ENCODE assay signal across 13 cellular contexts in the genomic region with DNA sequence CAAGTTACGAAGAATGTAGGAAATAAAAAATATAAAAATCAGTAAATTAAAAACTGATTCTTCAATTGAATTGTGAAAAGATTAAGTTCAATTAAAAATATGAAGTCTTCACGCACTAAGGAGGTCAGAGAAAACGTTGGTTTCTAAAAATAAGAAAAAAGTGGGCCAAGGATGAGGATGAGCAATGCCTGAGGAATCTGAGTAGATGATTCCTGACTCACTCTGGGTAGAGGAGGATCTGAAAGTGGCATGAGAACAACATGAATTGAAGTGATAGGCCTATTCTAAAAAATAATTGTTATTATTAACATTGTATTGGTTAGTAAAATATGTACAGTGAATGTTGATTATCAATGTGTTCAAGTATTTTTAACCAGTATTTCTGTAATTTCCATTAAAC.
A peak's percentile ranks its signal among the peaks of the same experiment; 100 is the strongest.
DNase-seq lines count a peak whose midpoint lies in the region; ATAC-seq and TF ChIP-seq lines count a peak whose summit lies in the region.
"Had no signal": no experiment of that assay in that cellular context is flagged by ENCODE, and none has a peak within 500 bp of the region (broad histone marks: within the 10 kb centered on the region; RNA-seq: fewer than 3 reads in every experiment).

No MANE protein-coding gene starts in this region.

- no peak overlapping the region for H3K4me3 ChIP-seq in coronary artery
- no peak overlapping the region for H3K4me3 ChIP-seq in osteoblast (ENCODE audit: insufficient read depth, low read length)
- H3K4me3 ChIP-seq: SJSA1, smooth muscle cell had no signal

- CTCF ChIA-PET in activated CD8-positive, alpha-beta T cell treated with anti-CD3 and anti-CD28 coated beads, Interleukin-2, amount 10 ng/mL, durations not matched to agents 7 days and 5 days (lab: Charles Lee), result no interaction called here

- DNase-seq in AG20443 (ENCODE audit: low spot score) (peak; percentile 59), M059J (ENCODE audit: low read depth) (peak; percentile 73), caudate nucleus (lab: John Stamatoyannopoulos, UW) (no peak), kidney glomerular epithelial cell (lab: John Stamatoyannopoulos, UW) (peak; percentile 50), HUDEP-2 (lab: John Stamatoyannopoulos, UW; ENCODE audit: unreplicated experiment in 76 of 76) (no peak), coronary artery (ENCODE audit: low spot score) (no peak), osteoblast (ENCODE audit: insufficient read length, low spot score, missing footprints) (no peak)
- DNase-seq in activated CD8-positive, alpha-beta T cell treated with anti-CD3 and anti-CD28 coated beads, Interleukin-2, amount 10 ng/mL, durations not matched to agents 7 days and 5 days, result no peak
- DNase-seq: activated CD8-positive, alpha-beta memory T cell treated with anti-CD3 and anti-CD28 coated beads for 24 hours; occipital lobe had no signal

- H4K20me1 ChIP-seq in osteoblast (ENCODE audit: insufficient read depth, low read length), result no peaks in the 10 kb centered on the region

- no peak for ATAC-seq in activated CD8-positive, alpha-beta T cell treated with anti-CD3 and anti-CD28 coated beads, Interleukin-2, amount 10 ng/mL, durations not matched to agents 7 days and 5 days

- no peaks in the 10 kb centered on the region for H3K79me2 ChIP-seq in osteoblast (ENCODE audit: insufficient read depth, low read length)

- no peak overlapping the region for H3K4me2 ChIP-seq in osteoblast (ENCODE audit: insufficient read depth, low read length)
- H3K4me2 ChIP-seq: smooth muscle cell had no signal

- peaks cover 12% of the 10 kb centered on the region for H3K9me3 Mint-ChIP-seq in activated CD8-positive, alpha-beta T cell treated with anti-CD3 and anti-CD28 coated beads, Interleukin-2, amount 10 ng/mL, durations not matched to agents 7 days and 5 days (ENCODE audit: insufficient read depth)

- H3K4me3 Mint-ChIP-seq in activated CD8-positive, alpha-beta T cell treated with anti-CD3 and anti-CD28 coated beads, Interleukin-2, amount 10 ng/mL, durations not matched to agents 7 days and 5 days, result no peak overlapping the region

- no peaks in the 10 kb centered on the region for H3K4me1 Mint-ChIP-seq in activated CD8-positive, alpha-beta T cell treated with anti-CD3 and anti-CD28 coated beads, Interleukin-2, amount 10 ng/mL, durations not matched to agents 7 days and 5 days (ENCODE audit: low read depth)

- no peaks in the 10 kb centered on the region for H3K9me3 ChIP-seq in osteoblast (ENCODE audit: low read depth, low read length)
- H3K9me3 ChIP-seq: SJSA1 had no signal

- no peaks in the 10 kb centered on the region for H3K27me3 ChIP-seq in osteoblast (ENCODE audit: insufficient read depth, low read length)
- H3K27me3 ChIP-seq: SJSA1 had no signal

- POLR2A ChIA-PET in activated CD8-positive, alpha-beta T cell treated with anti-CD3 and anti-CD28 coated beads, Interleukin-2, amount 10 ng/mL, durations not matched to agents 7 days and 5 days (lab: Charles Lee), result no interaction called here

- H3K27ac ChIP-seq in caudate nucleus (ENCODE audit: low read depth, low read length) (peak overlapping the region; percentile 21), coronary artery (no peak overlapping the region), osteoblast (ENCODE audit: low read depth, low read length) (no peak overlapping the region)
- H3K27ac ChIP-seq: SJSA1, VCaP had no signal

- no peaks in the 10 kb centered on the region for H3K36me3 Mint-ChIP-seq in activated CD8-positive, alpha-beta T cell treated with anti-CD3 and anti-CD28 coated beads, Interleukin-2, amount 10 ng/mL, durations not matched to agents 7 days and 5 days (ENCODE audit: low read depth)

- H3K4me1 ChIP-seq in osteoblast (ENCODE audit: insufficient read depth, low read length), result no peaks in the 10 kb centered on the region
- H3K4me1 ChIP-seq: SJSA1 had no signal

- H3K27ac Mint-ChIP-seq in activated CD8-positive, alpha-beta T cell treated with anti-CD3 and anti-CD28 coated beads, Interleukin-2, amount 10 ng/mL, durations not matched to agents 7 days and 5 days, result no peak overlapping the region

- no peak for TF ChIP-seq CTCF in coronary artery (IDR thresholded peaks at IDR 0.05)
- TF ChIP-seq CTCF in osteoblast (IDR thresholded peaks at IDR 0.05; ENCODE audit: extremely low read depth, low read depth, low read length), result no peak

- no peak overlapping the region for H2AFZ ChIP-seq in osteoblast (ENCODE audit: low read length)

- H3K27me3 Mint-ChIP-seq in activated CD8-positive, alpha-beta T cell treated with anti-CD3 and anti-CD28 coated beads, Interleukin-2, amount 10 ng/mL, durations not matched to agents 7 days and 5 days (ENCODE audit: low read depth), result no peaks in the 10 kb centered on the region

- H3K36me3 ChIP-seq in osteoblast (ENCODE audit: insufficient read depth, low read length), result no peaks in the 10 kb centered on the region
- H3K36me3 ChIP-seq: SJSA1 had no signal

Comparison
In these comparisons a context has a peak if more than half of its experiments do, and no peak if none do; other contexts are left out.
1. DNase-seq: peak in AG20443 (single experiment), M059J (single experiment) and kidney glomerular epithelial cell (single experiment); none in caudate nucleus (0 of 61), HUDEP-2 (0 of 76), activated CD8-positive, alpha-beta T cell treated with anti-CD3 and anti-CD28 coated beads, Interleukin-2, amount 10 ng/mL, durations not matched to agents 7 days and 5 days (single experiment), coronary artery (single experiment) and osteoblast (single experiment).